ENCODE assay signal across 20 cellular contexts in the genomic region with DNA sequence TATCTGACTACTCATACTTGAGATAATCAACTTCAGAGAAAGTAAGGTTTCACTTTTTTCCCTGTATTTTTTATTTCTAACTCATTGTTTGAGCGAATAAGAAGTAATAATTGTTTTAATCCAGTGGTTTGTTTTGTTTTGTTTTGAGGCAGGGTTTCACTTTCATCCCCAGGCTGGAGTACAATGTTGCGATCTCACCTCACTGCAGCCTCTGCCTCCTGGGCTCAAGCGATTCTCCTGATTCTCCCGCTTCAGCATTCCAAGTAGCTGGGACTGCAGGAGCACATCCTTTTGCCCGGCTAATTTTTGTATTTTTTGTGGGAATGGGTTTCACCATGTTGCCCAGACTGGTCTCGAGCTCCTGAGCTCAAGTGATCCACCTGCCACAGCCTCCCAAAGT. TPM values are rescaled to one million over a fixed set of nuclear protein-coding genes. Genes with fewer than 3 reads are reported as not detected.
DNase-seq lines count a peak whose midpoint lies in the region; ATAC-seq and TF ChIP-seq lines count a peak whose summit lies in the region.
"Had no signal": no experiment of that assay in that cellular context is flagged by ENCODE, and none has a peak within 500 bp of the region (broad histone marks: within the 10 kb centered on the region; RNA-seq: fewer than 3 reads in every experiment).

No MANE protein-coding gene starts in this region.

- H3K27me3 Mint-ChIP-seq in activated CD4-positive, alpha-beta T cell treated with anti-CD3 and anti-CD28 coated beads, Interleukin-2, amount 10 ng/mL, durations not matched to agents 24 days and 14 days, result no peaks in the 10 kb centered on the region
- no peaks in the 10 kb centered on the region for H3K27me3 Mint-ChIP-seq in CD8-positive, alpha-beta T cell (ENCODE audit: low read depth)
- H3K27me3 Mint-ChIP-seq in T-helper 2 cell treated with Interferon-gamma antibody and Interleukin-4, amounts not matched to agents 5 μg/mL and 100 μg/mL, for 36 hours (ENCODE audit: low read depth), result no peaks in the 10 kb centered on the region
- H3K27me3 Mint-ChIP-seq in memory B cell (no peaks in the 10 kb centered on the region), GM23338 (ENCODE audit: insufficient read depth, low read depth, poor library complexity) (no peaks in the 10 kb centered on the region)
- H3K27me3 Mint-ChIP-seq: activated CD4-positive, alpha-beta T cell treated with anti-CD3 and anti-CD28 coated beads for 36 hours; brain had no signal

- H3K27ac ChIP-seq in CD8-positive, alpha-beta T cell (ENCODE audit: low read depth, low read length), result no peak overlapping the region
- no peak overlapping the region for H3K27ac ChIP-seq in GM23338 (ENCODE audit: low read depth)
- H3K27ac ChIP-seq: 22Rv1, foreskin keratinocyte, left lung, right lobe of liver, upper lobe of left lung had no signal

- H3K9me3 ChIP-seq in CD8-positive, alpha-beta T cell (ENCODE audit: low read length), result no peaks in the 10 kb centered on the region
- H3K9me3 ChIP-seq: left lung, right lobe of liver, upper lobe of left lung had no signal

- H3K9me3 Mint-ChIP-seq in activated CD4-positive, alpha-beta T cell treated with anti-CD3 and anti-CD28 coated beads, Interleukin-2, amount 10 ng/mL, durations not matched to agents 24 days and 14 days, result no peaks in the 10 kb centered on the region
- no peaks in the 10 kb centered on the region for H3K9me3 Mint-ChIP-seq in CD8-positive, alpha-beta T cell
- no peaks in the 10 kb centered on the region for H3K9me3 Mint-ChIP-seq in T-helper 2 cell treated with Interferon-gamma antibody and Interleukin-4, amounts not matched to agents 5 μg/mL and 100 μg/mL, for 36 hours
- H3K9me3 Mint-ChIP-seq in memory B cell (no peaks in the 10 kb centered on the region), GM23338 (no peaks in the 10 kb centered on the region)
- H3K9me3 Mint-ChIP-seq: brain had no signal

- peaks cover 56% of the 10 kb centered on the region for H3K79me2 ChIP-seq in GM23338 (replicated peaks; ENCODE audit: insufficient read depth)

- H3K4me3 ChIP-seq in CD8-positive, alpha-beta T cell (ENCODE audit: low read depth, low read length), result no peak overlapping the region
- no peak overlapping the region for H3K4me3 ChIP-seq in GM23338
- H3K4me3 ChIP-seq: left lung, right lobe of liver, upper lobe of left lung had no signal

- peaks cover 51% of the 10 kb centered on the region for H3K4me1 Mint-ChIP-seq in activated CD4-positive, alpha-beta T cell treated with anti-CD3 and anti-CD28 coated beads, Interleukin-2, amount 10 ng/mL, durations not matched to agents 24 days and 14 days
- H3K4me1 Mint-ChIP-seq in CD8-positive, alpha-beta T cell (ENCODE audit: low read depth), result peaks cover 56% of the 10 kb centered on the region
- peaks cover 49% of the 10 kb centered on the region for H3K4me1 Mint-ChIP-seq in T-helper 2 cell treated with Interferon-gamma antibody and Interleukin-4, amounts not matched to agents 5 μg/mL and 100 μg/mL, for 36 hours (ENCODE audit: low read depth)
- H3K4me1 Mint-ChIP-seq in memory B cell (peaks cover 16% of the 10 kb centered on the region), GM23338 (peaks cover 14% of the 10 kb centered on the region)

- H3F3A ChIP-seq in GM23338 (replicated peaks; ENCODE audit: low read depth), result no peaks in the 10 kb centered on the region

- H3K4me2 ChIP-seq in GM23338, result no peak overlapping the region

- peaks cover 58% of the 10 kb centered on the region for H3K36me3 Mint-ChIP-seq in activated CD4-positive, alpha-beta T cell treated with anti-CD3 and anti-CD28 coated beads, Interleukin-2, amount 10 ng/mL, durations not matched to agents 24 days and 14 days (ENCODE audit: low read depth)
- H3K36me3 Mint-ChIP-seq in CD8-positive, alpha-beta T cell, result peaks cover 71% of the 10 kb centered on the region
- H3K36me3 Mint-ChIP-seq in T-helper 2 cell treated with Interferon-gamma antibody and Interleukin-4, amounts not matched to agents 5 μg/mL and 100 μg/mL, for 36 hours (ENCODE audit: low read depth), result peaks cover 60% of the 10 kb centered on the region
- peaks cover 22% of the 10 kb centered on the region for H3K36me3 Mint-ChIP-seq in memory B cell
- H3K36me3 Mint-ChIP-seq in GM23338 (ENCODE audit: low read depth), result peaks cover 44% of the 10 kb centered on the region

- no peaks in the 10 kb centered on the region for H3K27me3 ChIP-seq in CD8-positive, alpha-beta T cell (ENCODE audit: insufficient read depth, low read length)
- no peaks in the 10 kb centered on the region for H3K27me3 ChIP-seq in GM23338 (ENCODE audit: insufficient read depth)
- H3K27me3 ChIP-seq: foreskin keratinocyte, left lung, right lobe of liver, upper lobe of left lung had no signal

- intact Hi-C loops in activated CD4-positive, alpha-beta T cell treated with anti-CD3 and anti-CD28 coated beads, Interleukin-2, amount 10 ng/mL, durations not matched to agents 24 days and 14 days (cut with micrococcal nuclease), result no loop called here
- intact Hi-C loops in CD8-positive, alpha-beta T cell (cut with DNase I, micrococcal nuclease), result no loop called here

- H3K4me1 ChIP-seq in CD8-positive, alpha-beta T cell (ENCODE audit: insufficient read depth, low read length), result peaks cover 29% of the 10 kb centered on the region
- H3K4me1 ChIP-seq in GM23338 (ENCODE audit: insufficient read depth), result peaks cover 12% of the 10 kb centered on the region; the same call in 1 of the 2 replicates
- H3K4me1 ChIP-seq: right lobe of liver had no signal

- DNase-seq in activated CD4-positive, alpha-beta T cell treated with anti-CD3 and anti-CD28 coated beads, Interleukin-2, amount 10 ng/mL, durations not matched to agents 24 days and 14 days, result no peak
- no peak for DNase-seq in activated CD4-positive, alpha-beta T cell treated with anti-CD3 and anti-CD28 coated beads for 4 hours
- no peak for DNase-seq in CD8-positive, alpha-beta T cell
- no peak for DNase-seq in T-helper 2 cell treated with Interferon-gamma antibody and Interleukin-4, amounts not matched to agents 5 μg/mL and 100 μg/mL, for 36 hours (ENCODE audit: low spot score)
- DNase-seq in memory B cell (ENCODE audit: low spot score in 2 of 2), result no peak
- no peak for DNase-seq in NCI-H1417 (lab: John Stamatoyannopoulos, UW)
- no peak for DNase-seq in GM23338 (ENCODE audit: low spot score)
- no peak for DNase-seq in GM19238 (ENCODE audit: insufficient read length, low spot score)
- DNase-seq: activated CD4-positive, alpha-beta T cell treated with anti-CD3 and anti-CD28 coated beads for 36 hours; effector CD4-positive, alpha-beta T cell; foreskin keratinocyte; Kasumi-1; left lung; NCI-H1930; NCI-H2227 treated with DMSO at 0.1 percent for 48 hours; NCI-H748 treated with DMSO at 0.1 percent for 48 hours; right lobe of liver; upper lobe of left lung had no signal

- peak overlapping the region; percentile 41 for H3K4me3 Mint-ChIP-seq in activated CD4-positive, alpha-beta T cell treated with anti-CD3 and anti-CD28 coated beads, Interleukin-2, amount 10 ng/mL, durations not matched to agents 24 days and 14 days
- H3K4me3 Mint-ChIP-seq in CD8-positive, alpha-beta T cell, result peak overlapping the region; percentile 13
- peak overlapping the region; percentile 25 for H3K4me3 Mint-ChIP-seq in T-helper 2 cell treated with Interferon-gamma antibody and Interleukin-4, amounts not matched to agents 5 μg/mL and 100 μg/mL, for 36 hours
- H3K4me3 Mint-ChIP-seq in memory B cell (no peak overlapping the region), GM23338 (no peak overlapping the region)
- H3K4me3 Mint-ChIP-seq: activated CD4-positive, alpha-beta T cell treated with anti-CD3 and anti-CD28 coated beads for 36 hours had no signal

- no peak for ATAC-seq in CD8-positive, alpha-beta T cell
- ATAC-seq in memory B cell (ENCODE audit: low read depth) (no peak), GM23338 (no peak)
- ATAC-seq: activated CD4-positive, alpha-beta T cell treated with anti-CD3 and anti-CD28 coated beads for 36 hours; foreskin keratinocyte; left lung; right lobe of liver had no signal

- no peak for TF ChIP-seq CTCF in CD8-positive, alpha-beta T cell (IDR thresholded peaks at IDR 0.05)
- TF ChIP-seq CTCF in GM23338 (conservative IDR thresholded peaks at IDR 0.05; ENCODE audit: low read depth in 2 of 2), result no peak

- peak overlapping the region; percentile 3 for H3K27ac Mint-ChIP-seq in activated CD4-positive, alpha-beta T cell treated with anti-CD3 and anti-CD28 coated beads, Interleukin-2, amount 10 ng/mL, durations not matched to agents 24 days and 14 days
- peak overlapping the region; percentile 60 for H3K27ac Mint-ChIP-seq in CD8-positive, alpha-beta T cell
- H3K27ac Mint-ChIP-seq in T-helper 2 cell treated with Interferon-gamma antibody and Interleukin-4, amounts not matched to agents 5 μg/mL and 100 μg/mL, for 36 hours, result peak overlapping the region; percentile 83
- H3K27ac Mint-ChIP-seq in memory B cell (peak overlapping the region; percentile 56), GM23338 (no peak overlapping the region)

- no peaks in the 10 kb centered on the region for H3K9me2 ChIP-seq in GM23338 (ENCODE audit: insufficient read depth)

- POLR2A ChIA-PET in CD8-positive, alpha-beta T cell (lab: Charles Lee), result no interaction called here

- no peak overlapping the region for H2AFZ ChIP-seq in GM23338

- peaks cover 9% of the 10 kb centered on the region; the same call in 1 of the 2 replicates for H4K20me1 ChIP-seq in GM23338 (replicated peaks; ENCODE audit: insufficient read depth)

- H3K36me3 ChIP-seq in CD8-positive, alpha-beta T cell (ENCODE audit: insufficient read depth, low read length), result peaks cover 11% of the 10 kb centered on the region
- H3K36me3 ChIP-seq in GM23338 (ENCODE audit: insufficient read depth), result peaks cover 16% of the 10 kb centered on the region

- CTCF ChIA-PET in CD8-positive, alpha-beta T cell (lab: Charles Lee), result no interaction called here

RNA-seq across cellular contexts. Expression of a gene that starts 8.6 kb away (rescaled TPM):
- total RNA-seq in activated CD4-positive, alpha-beta T cell treated with anti-CD3 and anti-CD28 coated beads, Interleukin-2, amount 10 ng/mL, durations not matched to agents 24 days and 14 days, result 54.6 and 55.7 TPM in 2 replicates
- 10 to 100 TPM; 11.3 to 14.3 TPM for total RNA-seq in CD8-positive, alpha-beta T cell
- 31.6 and 43.6 TPM in 2 replicates for total RNA-seq in GM23338 (2014; rRNA removed; shearing (Covaris generic))
- polyA plus RNA-seq in GM23338 (2016; fragmentation: Nextera tagmentation; extraction: Ambion mirVana), result 12.0 and 16.5 TPM in 2 replicates

RNA-seq across cellular contexts. Expression of a gene that starts 9.0 kb away (rescaled TPM):
- total RNA-seq in activated CD4-positive, alpha-beta T cell treated with anti-CD3 and anti-CD28 coated beads, Interleukin-2, amount 10 ng/mL, durations not matched to agents 24 days and 14 days, result 20.5 and 24.5 TPM in 2 replicates
- 10 to 100 TPM in 1 of 2 experiments, 1 to 10 TPM in 1; 9.9 to 12.6 TPM for total RNA-seq in CD8-positive, alpha-beta T cell
- 16.2 and 18.6 TPM in 2 replicates for total RNA-seq in GM23338 (2014; rRNA removed; shearing (Covaris generic))
- polyA plus RNA-seq in GM23338 (2016; fragmentation: Nextera tagmentation; extraction: Ambion mirVana), result 9.4 and 11.5 TPM in 2 replicates

Comparison
In these comparisons a context has a peak if more than half of its experiments do, and no peak if none do; other contexts are left out.
1. H3K4me3 Mint-ChIP-seq: peak in activated CD4-positive, alpha-beta T cell treated with anti-CD3 and anti-CD28 coated beads, Interleukin-2, amount 10 ng/mL, durations not matched to agents 24 days and 14 days (single experiment), CD8-positive, alpha-beta T cell (single experiment) and T-helper 2 cell treated with Interferon-gamma antibody and Interleukin-4, amounts not matched to agents 5 μg/mL and 100 μg/mL, for 36 hours (single experiment); none in memory B cell (single experiment) and GM23338 (single experiment).